In the genomic region with DNA sequence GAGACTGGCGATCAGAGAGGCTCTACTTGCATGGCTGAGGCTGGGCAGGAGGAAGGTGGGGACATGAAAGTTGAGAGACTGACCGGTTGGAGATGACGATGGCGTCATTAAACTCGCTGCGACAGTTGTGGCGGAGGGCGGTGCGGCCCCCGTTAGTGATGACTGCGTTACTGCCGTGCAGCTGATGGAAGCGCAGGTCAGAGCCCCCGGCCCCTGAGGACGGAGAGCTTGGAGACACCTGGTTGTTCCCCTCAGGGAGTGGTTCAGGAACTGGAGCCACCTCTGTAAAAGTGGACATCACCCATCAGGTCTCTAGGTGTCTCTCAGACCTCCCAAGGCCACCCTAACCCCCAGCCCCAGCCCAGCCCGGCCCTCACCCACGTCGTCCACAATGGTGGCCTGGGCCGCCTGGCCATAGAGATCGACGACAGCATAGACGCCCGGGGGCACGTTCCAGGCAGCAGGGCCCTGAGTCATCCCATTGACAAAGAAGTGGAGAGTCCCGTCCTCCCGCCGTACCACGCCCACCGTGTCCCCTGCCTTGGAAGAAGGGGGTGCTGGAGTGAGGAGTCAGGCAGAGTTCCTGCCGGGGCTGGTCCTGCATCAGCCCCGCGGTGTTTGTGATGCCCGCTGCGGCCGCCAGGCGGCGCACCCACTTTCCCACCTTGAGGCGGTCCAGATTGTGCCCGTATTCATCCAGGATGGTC, we compare ENCODE assay signal across 6 cellular contexts. TPM values are rescaled to one million over a fixed set of nuclear protein-coding genes. Genes with fewer than 3 reads are reported as not detected.
A peak's percentile ranks its signal among the peaks of the same experiment; 100 is the strongest.
DNase-seq lines count a peak whose midpoint lies in the region; ATAC-seq, FAIRE-seq and TF ChIP-seq lines count a peak whose summit lies in the region.

No MANE protein-coding gene starts in this region.

- TF ChIP-seq CTCF in OCI-LY7 (conservative IDR thresholded peaks at IDR 0.05; ENCODE audit: low read length) (peak; percentile 94), brain microvascular endothelial cell (IDR thresholded peaks at IDR 0.05; ENCODE audit: low read depth, low read length, missing control alignments) (peak; percentile 98), osteoblast (IDR thresholded peaks at IDR 0.05; ENCODE audit: extremely low read depth, low read depth, low read length) (peak; percentile 80)

- POLR2A ChIA-PET in OCI-LY7 (lab: Charles Lee), result no interaction called here

- H2AFZ ChIP-seq in OCI-LY7 (ENCODE audit: low read length) (no peak overlapping the region), osteoblast (ENCODE audit: low read length) (no peak overlapping the region)

- no peaks in the 10 kb centered on the region for H3K9me2 ChIP-seq in OCI-LY7 (ENCODE audit: insufficient read depth, low read length)

- ATAC-seq in HG03280 (IDR thresholded peaks at IDR 0.05; ENCODE audit: unreplicated experiment), result no peak

- peak; percentile 79 for DNase-seq in 8988T
- DNase-seq in OCI-LY7 (ENCODE audit: low spot score), result peak; percentile 45
- peak; percentile 42 for DNase-seq in brain microvascular endothelial cell
- peak; percentile 98 for DNase-seq in osteoblast (ENCODE audit: insufficient read length, low spot score, missing footprints)
- no peak for DNase-seq in HTR-8/SVneo (ENCODE audit: insufficient read length, low spot score)

- H3K4me3 ChIP-seq in OCI-LY7 (ENCODE audit: low read depth, low read length, poor library complexity, severe bottlenecking) (no peak overlapping the region), brain microvascular endothelial cell (ENCODE audit: low read depth, low read length) (no peak overlapping the region), osteoblast (ENCODE audit: insufficient read depth, low read length) (no peak overlapping the region)

- H3K36me3 ChIP-seq in OCI-LY7 (ENCODE audit: insufficient read depth, low read length) (peaks cover 73% of the 10 kb centered on the region), brain microvascular endothelial cell (replicated peaks) (peaks cover 45% of the 10 kb centered on the region), osteoblast (ENCODE audit: insufficient read depth, low read length) (peaks cover 65% of the 10 kb centered on the region)

- in situ Hi-C loops in brain microvascular endothelial cell (cut with HindIII; ENCODE audit: low pct_ligation_motif_present, low sequenced_read_pairs), result no loop called here

- no peaks in the 10 kb centered on the region for H4K20me1 ChIP-seq in OCI-LY7 (ENCODE audit: insufficient read depth, low read length)
- peaks cover 3% of the 10 kb centered on the region for H4K20me1 ChIP-seq in osteoblast (ENCODE audit: insufficient read depth, low read length)

- intact Hi-C loops in OCI-LY7 (cut with micrococcal nuclease; ENCODE audit: unreplicated experiment), result loop anchor here (1.0 kb wide), 1 partner anchor 21 kb away; no protein-coding TSS in a partner anchor

- no TSS peak for BruUV-seq in OCI-LY7 (replicated peaks; lab: Mats Ljungman, UMichigan)

- no peaks in the 10 kb centered on the region for H3K9me3 ChIP-seq in OCI-LY7 (ENCODE audit: low read length)
- no peaks in the 10 kb centered on the region for H3K9me3 ChIP-seq in osteoblast (ENCODE audit: low read depth, low read length)

- CTCF ChIA-PET in OCI-LY7 (lab: Charles Lee; ENCODE audit: unreplicated experiment), result interaction anchor here (1.3 kb wide), 1 partner anchor 13 kb away, joined by 4 read pairs; no protein-coding TSS in a partner anchor

- peaks cover 14% of the 10 kb centered on the region for H3K4me1 ChIP-seq in OCI-LY7 (ENCODE audit: insufficient read depth, low read length, poor library complexity, severe bottlenecking)
- peaks cover 9% of the 10 kb centered on the region for H3K4me1 ChIP-seq in osteoblast (ENCODE audit: insufficient read depth, low read length)

- H3K27me3 ChIP-seq in brain microvascular endothelial cell (replicated peaks) (no peaks in the 10 kb centered on the region), osteoblast (ENCODE audit: insufficient read depth, low read length) (no peaks in the 10 kb centered on the region)

- FAIRE-seq in HTR-8/SVneo (lab: Jason Lieb, UNC), result no peak

- peaks cover 12% of the 10 kb centered on the region; the same call in 1 of the 2 replicates for H3K79me2 ChIP-seq in OCI-LY7 (ENCODE audit: insufficient read depth, low read depth, low read length)
- H3K79me2 ChIP-seq in osteoblast (ENCODE audit: insufficient read depth, low read length), result peaks cover 19% of the 10 kb centered on the region

- H3K4me2 ChIP-seq in OCI-LY7 (ENCODE audit: low read length) (no peak overlapping the region), osteoblast (ENCODE audit: insufficient read depth, low read length) (no peak overlapping the region)

- H3K27ac ChIP-seq in OCI-LY7 (ENCODE audit: low read depth, low read length, poor library complexity, severe bottlenecking), result no peak overlapping the region
- no peak overlapping the region for H3K27ac ChIP-seq in brain microvascular endothelial cell
- no peak overlapping the region for H3K27ac ChIP-seq in osteoblast (ENCODE audit: low read depth, low read length)

RNA-seq across cellular contexts. Expression of gene NEURL4, which starts 5.3 kb away (rescaled TPM):
- total RNA-seq in OCI-LY7 (2014; rRNA removed; shearing (Covaris generic)), result 30.2 and 34.7 TPM in 2 replicates
- 50.2 and 66.8 TPM in 2 replicates for total RNA-seq in OCI-LY7 (2022)
- total RNA-seq in osteoblast, result 14.7 and 18.8 TPM in 2 replicates

RNA-seq across cellular contexts. Expression of gene GPS2, which starts 8.7 kb away (rescaled TPM):
- 70.4 and 70.5 TPM in 2 replicates for total RNA-seq in OCI-LY7 (2014; rRNA removed; shearing (Covaris generic))
- total RNA-seq in OCI-LY7 (2022) (75.0 and 80.8 TPM in 2 replicates), osteoblast (46.9 and 48.1 TPM in 2 replicates)

RNA-seq across cellular contexts. Expression of gene ACAP1, which starts 12.4 kb away (rescaled TPM):
- total RNA-seq in OCI-LY7 (2014; rRNA removed; shearing (Covaris generic)), result 113 and 117 TPM in 2 replicates
- total RNA-seq in OCI-LY7 (2022) (256 and 259 TPM in 2 replicates), osteoblast (0.59 TPM in 1 of 2 replicates, not detected in the other)

RNA-seq across cellular contexts. Expression of gene EIF5A, which starts 16.5 kb away (rescaled TPM):
- 491 and 519 TPM in 2 replicates for total RNA-seq in OCI-LY7 (2014; rRNA removed; shearing (Covaris generic))
- total RNA-seq in OCI-LY7 (2022) (692 and 803 TPM in 2 replicates), osteoblast (436 and 491 TPM in 2 replicates)

RNA-seq across cellular contexts. Expression of gene KCTD11, which starts 28.1 kb away (rescaled TPM):
- total RNA-seq in OCI-LY7 (2014; rRNA removed; shearing (Covaris generic)), result 4.1 and 6.0 TPM in 2 replicates
- total RNA-seq in OCI-LY7 (2022) (7.6 and 8.6 TPM in 2 replicates), osteoblast (11.5 and 11.9 TPM in 2 replicates)

Comparison
In these comparisons a context has a peak if more than half of its experiments do, and no peak if none do; other contexts are left out.
1. RNA of gene ACAP1, which starts 12.4 kb away (total RNA-seq): 113 to 259 TPM in OCI-LY7; 0.59 TPM in osteoblast; every median in the first group is over 10 times any median in the second.
2. Peak in every context shown above with its lines, with median percentiles within 50 percentile points of each other: CTCF ChIP-seq.